ENCODE assay signal across 1 cellular context in genomic region chr11:1844221-1845094, GRCh38.
TF ChIP-seq lines count a peak whose summit lies in the region.

No MANE protein-coding gene starts in this region.

TF ChIP-seq in K562, 482 proteins besides CTCF, POLR2A, EP300 and RAD21 (continued from another document and continues in another):
- no peak for TF ChIP-seq THAP12 (CRISPR knock-in tag; IDR thresholded peaks at IDR 0.05)
- no peak for TF ChIP-seq SMC3 (conservative IDR thresholded peaks at IDR 0.05; ENCODE audit: insufficient read depth, low read depth, low read length)
- no peak for TF ChIP-seq ATF1 (CRISPR knock-in tag; IDR thresholded peaks at IDR 0.05)
- TF ChIP-seq ATF1 (tag; IDR thresholded peaks at IDR 0.05), result peak; percentile 77
- TF ChIP-seq BRF2 (IDR thresholded peaks at IDR 0.05; ENCODE audit: borderline replicate concordance, insufficient read depth, insufficient read length), result no peak
- no peak for TF ChIP-seq E2F5 (CRISPR knock-in tag; IDR thresholded peaks at IDR 0.05)
- TF ChIP-seq HMBOX1 (IDR thresholded peaks at IDR 0.05), result no peak
- TF ChIP-seq YY1 (IDR thresholded peaks at IDR 0.05; ENCODE audit: borderline replicate concordance in 1 of 3, control insufficient read depth in 1 of 3, extremely low read depth in 1 of 3, insufficient read depth in 3 of 3, insufficient read length in 1 of 3, insufficient replicate concordance in 2 of 3, low read depth in 1 of 3, low read length in 2 of 3), result peak; percentile 8 to 86 (median 73)
- no peak for TF ChIP-seq SMAD1 (IDR thresholded peaks at IDR 0.05; ENCODE audit: low read depth, low read length, partially characterized antibody)
- no peak for TF ChIP-seq CGGBP1 (CRISPR knock-in tag; IDR thresholded peaks at IDR 0.05)
- no peak for TF ChIP-seq POLR2AphosphoS2 (IDR thresholded peaks at IDR 0.05; ENCODE audit: low read length)
- TF ChIP-seq USF2 (CRISPR knock-in tag; IDR thresholded peaks at IDR 0.05), result no peak
- TF ChIP-seq DPF2 (IDR thresholded peaks at IDR 0.05), result peak; percentile 91
- no peak for TF ChIP-seq ZFP30 (CRISPR knock-in tag; IDR thresholded peaks at IDR 0.05; ENCODE audit: borderline replicate concordance)
- no peak for TF ChIP-seq POLR2H (tag; IDR thresholded peaks at IDR 0.05; ENCODE audit: low read depth)
- TF ChIP-seq KDM1A (IDR thresholded peaks at IDR 0.05), result peak; percentile 55 to 83
- TF ChIP-seq PRMT5 (CRISPR knock-in tag; IDR thresholded peaks at IDR 0.05), result no peak
- TF ChIP-seq MAZ (CRISPR knock-in tag; conservative IDR thresholded peaks at IDR 0.05 in 1 of 2, IDR thresholded peaks at IDR 0.05 in 1 of 2), result peak; percentile 42 to 66; a peak in 2 of 4 replicates
- TF ChIP-seq EWSR1 (IDR thresholded peaks at IDR 0.05; ENCODE audit: borderline replicate concordance, low read depth, partially characterized antibody), result no peak
- peak; percentile 74; the same call in 1 of the 2 replicates for TF ChIP-seq HDAC2 (IDR thresholded peaks at IDR 0.05)
- TF ChIP-seq STAT6 (CRISPR knock-in tag; IDR thresholded peaks at IDR 0.05), result 0 out of 2 replicates have a peak, but pooled peaks have one; percentile 39
- no peak for TF ChIP-seq MED1 (CRISPR knock-in tag; IDR thresholded peaks at IDR 0.05; ENCODE audit: borderline replicate concordance)
- no peak for TF ChIP-seq CTCFL (IDR thresholded peaks at IDR 0.05; ENCODE audit: borderline replicate concordance, insufficient read depth, low read depth, low read length, poor library complexity, severe bottlenecking)
- no peak for TF ChIP-seq STAG1 (CRISPR knock-in tag; IDR thresholded peaks at IDR 0.05; ENCODE audit: borderline replicate concordance)
- TF ChIP-seq ZBTB8A (IDR thresholded peaks at IDR 0.05; ENCODE audit: partially characterized antibody), result no peak
- TF ChIP-seq ZBTB11 (CRISPR knock-in tag; IDR thresholded peaks at IDR 0.05), result peak in 1 of 3 experiments; percentile 50; a peak in 1 of 6 replicates
- TF ChIP-seq ZNF507 (tag; conservative IDR thresholded peaks at IDR 0.05), result no peak
- peak; percentile 91 for TF ChIP-seq BHLHE40 (IDR thresholded peaks at IDR 0.05; ENCODE audit: low read length)
- 0 out of 2 replicates have a peak, but pooled peaks have one; percentile 26 for TF ChIP-seq ZNF395 (CRISPR knock-in tag; IDR thresholded peaks at IDR 0.05)
- peak; percentile 72 for TF ChIP-seq TAL1 (IDR thresholded peaks at IDR 0.05)
- no peak for TF ChIP-seq MAFG (tag; conservative IDR thresholded peaks at IDR 0.05)
- TF ChIP-seq ZHX1 (conservative IDR thresholded peaks at IDR 0.05; ENCODE audit: low read length), result no peak
- TF ChIP-seq ZNF133 (CRISPR knock-in tag; IDR thresholded peaks at IDR 0.05), result no peak
- no peak for TF ChIP-seq PTTG1 (tag; IDR thresholded peaks at IDR 0.05; ENCODE audit: low read depth)
